In the genomic region with DNA sequence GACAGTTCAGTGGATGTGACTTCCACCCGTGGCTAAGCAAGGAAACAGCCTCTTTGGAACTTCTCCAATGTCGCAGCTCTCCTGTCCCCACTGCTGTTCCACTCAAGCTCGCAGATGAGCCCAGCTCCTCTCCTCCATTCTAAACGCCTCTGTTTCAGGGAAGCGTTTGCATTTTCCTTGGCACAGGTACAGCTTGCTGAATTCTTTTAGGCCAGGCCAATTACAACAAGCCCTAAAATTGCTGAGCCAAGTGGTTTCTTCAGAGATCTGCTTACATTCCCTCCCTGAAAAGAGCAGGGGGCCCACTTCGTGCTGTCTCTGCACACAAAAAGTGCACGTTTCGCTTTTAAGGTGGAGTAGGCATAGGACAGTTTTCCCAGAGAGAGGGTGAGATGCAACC, we compare ENCODE assay signal across 1 cellular context.
TF ChIP-seq lines count a peak whose summit lies in the region.

No MANE protein-coding gene starts in this region.

TF ChIP-seq in IMR-90, 13 proteins besides CTCF, POLR2A, EP300 and RAD21 (continued from another document):
- TF ChIP-seq SMC3 (IDR thresholded peaks at IDR 0.05; ENCODE audit: low read depth, low read length) (no peak), FOS (IDR thresholded peaks at IDR 0.05; ENCODE audit: low read depth, low read length) (no peak), RCOR1 (IDR thresholded peaks at IDR 0.05; ENCODE audit: insufficient replicate concordance, low read length) (no peak)
TF ChIP-seq in IMR-90: peak in this region for 1.
